9 cellular contexts compared by ENCODE assay signal in the genomic region with DNA sequence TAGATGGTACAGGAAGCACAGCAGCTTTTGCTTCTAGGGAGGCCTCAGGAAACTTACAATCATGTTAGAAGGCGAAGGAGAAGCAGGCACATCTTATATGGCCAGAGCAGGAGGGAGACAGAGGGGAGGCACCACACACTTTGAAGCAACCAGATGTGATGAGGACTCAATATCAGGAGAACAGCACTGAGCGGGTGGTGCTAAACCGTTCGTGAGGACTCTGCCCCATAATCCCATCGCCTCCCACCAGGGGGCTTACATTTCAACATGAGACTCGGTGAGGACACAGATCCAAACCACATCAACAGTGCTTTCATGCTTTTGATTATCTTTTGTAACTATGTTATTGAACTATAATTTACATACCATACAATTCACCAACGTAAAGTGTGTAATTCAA. TPM values are rescaled to one million over a fixed set of nuclear protein-coding genes. Genes with fewer than 3 reads are reported as not detected.
DNase-seq lines count a peak whose midpoint lies in the region; ATAC-seq, FAIRE-seq and TF ChIP-seq lines count a peak whose summit lies in the region.
"Had no signal": no experiment of that assay in that cellular context is flagged by ENCODE, and none has a peak within 500 bp of the region (broad histone marks: within the 10 kb centered on the region; RNA-seq: fewer than 3 reads in every experiment).

No MANE protein-coding gene starts in this region.

- no peak overlapping the region for H3K23ac ChIP-seq in IMR-90 (ENCODE audit: low read depth, low read length)

- H4K91ac ChIP-seq in IMR-90 (ENCODE audit: insufficient read depth, low read depth, low read length), result peak overlapping the region; percentile 28; the same call in 1 of the 2 replicates

- intact Hi-C loops in IMR-90 (cut with micrococcal nuclease) (no loop called here), left lung (cut with DNase I) (no loop called here)

- H3K4me3 Mint-ChIP-seq in activated T-cell treated with anti-CD3 and anti-CD28 coated beads, Interleukin-2, amount 50 U/mL, for 24 hours, result no peak overlapping the region

- peak overlapping the region in 1 of 2 experiments; percentile 28; a peak in 2 of 4 replicates for H4K8ac ChIP-seq in IMR-90 (ENCODE audit: low read depth in 2 of 2, low read length in 2 of 2)

- peaks cover 13% of the 10 kb centered on the region for H3K4me1 Mint-ChIP-seq in activated T-cell treated with anti-CD3 and anti-CD28 coated beads, Interleukin-2, amount 50 U/mL, for 24 hours (ENCODE audit: low read depth)

- H4K5ac ChIP-seq in IMR-90 (ENCODE audit: low read depth, low read length), result no peak overlapping the region

- FAIRE-seq in GM19239 (lab: Jason Lieb, UNC), result no peak

- dilution Hi-C loops in IMR-90 (cut with HindIII; ENCODE audit: low sequenced_read_pairs, unreplicated experiment), result no loop called here

- in situ Hi-C loops in IMR-90 (cut with MboI; ENCODE audit: low sequenced_read_pairs), result no loop called here

- H3K4me3 ChIP-seq in ACC112 (ENCODE audit: low read depth, low read length) (no peak overlapping the region), IMR-90 (ENCODE audit: insufficient read depth, low read depth, low read length) (no peak overlapping the region), left lung (no peak overlapping the region)

- H3K4me1 ChIP-seq in ACC112 (ENCODE audit: control insufficient read depth, insufficient read depth, low read length, unreplicated experiment), result peaks cover 34% of the 10 kb centered on the region
- H3K4me1 ChIP-seq in IMR-90 (ENCODE audit: control insufficient read depth, insufficient read depth, low read length), result peaks cover 6% of the 10 kb centered on the region
- no peaks in the 10 kb centered on the region for H3K4me1 ChIP-seq in left lung

- peaks cover 3% of the 10 kb centered on the region; the same call in 1 of the 2 replicates for H4K20me1 ChIP-seq in IMR-90 (ENCODE audit: insufficient read depth, low read length)

- 100% methylated on average over 1 of the region's 7 CpGs; no CpG with 5 or more reads in 1 of the 2 experiments for WGBS in IMR-90 (ENCODE audit: extremely low coverage in 2 of 2, insufficient read length in 1 of 2), 2 experiments

- peak overlapping the region; percentile 61 for H3K14ac ChIP-seq in IMR-90 (replicated peaks; ENCODE audit: low read depth, low read length)

- no peak for TF ChIP-seq POLR2A in IMR-90 (IDR thresholded peaks at IDR 0.05; ENCODE audit: low read depth, low read length)

- ATAC-seq in IMR-90 (ENCODE audit: low read depth), result no peak
- peak; percentile 21 for ATAC-seq in left lung
- ATAC-seq in HG03280 (IDR thresholded peaks at IDR 0.05; ENCODE audit: unreplicated experiment), result no peak

- H2BK5ac ChIP-seq in IMR-90 (ENCODE audit: low read depth, low read length, poor library complexity, severe bottlenecking), result peak overlapping the region; percentile 15

- H3K9me3 ChIP-seq in IMR-90 (ENCODE audit: control insufficient read depth, insufficient read depth, low read length), result no peaks in the 10 kb centered on the region
- no peaks in the 10 kb centered on the region for H3K9me3 ChIP-seq in left lung

- H3K79me1 ChIP-seq in IMR-90 (ENCODE audit: low read depth in 1 of 2, low read length in 2 of 2), result peaks cover 7 to 24% of the 10 kb centered on the region in 2 experiments

- no peaks in the 10 kb centered on the region for H3K9me3 Mint-ChIP-seq in activated T-cell treated with anti-CD3 and anti-CD28 coated beads, Interleukin-2, amount 50 U/mL, for 24 hours

- no peaks in the 10 kb centered on the region for H3K27me3 Mint-ChIP-seq in activated T-cell treated with anti-CD3 and anti-CD28 coated beads, Interleukin-2, amount 50 U/mL, for 24 hours

- H3K27me3 ChIP-seq in ACC112 (ENCODE audit: insufficient read depth, low read length) (no peaks in the 10 kb centered on the region), IMR-90 (ENCODE audit: control insufficient read depth, insufficient read depth, low read length) (no peaks in the 10 kb centered on the region), left lung (no peaks in the 10 kb centered on the region)

- peaks cover 14% of the 10 kb centered on the region for H3K79me2 ChIP-seq in ACC112 (ENCODE audit: control insufficient read depth, insufficient read depth, low read length, unreplicated experiment)

- H3K36me3 ChIP-seq in ACC112 (ENCODE audit: insufficient read depth, low read length), result peaks cover 38% of the 10 kb centered on the region
- H3K36me3 ChIP-seq in IMR-90 (ENCODE audit: control insufficient read depth, insufficient read depth, low read length), result peaks cover 20% of the 10 kb centered on the region
- H3K36me3 ChIP-seq in left lung, result peaks cover 0 to 64% of the 10 kb centered on the region in 2 donors

- peak overlapping the region; percentile 11 for H3K27ac Mint-ChIP-seq in activated T-cell treated with anti-CD3 and anti-CD28 coated beads, Interleukin-2, amount 50 U/mL, for 24 hours

- peaks cover 16% of the 10 kb centered on the region for H3K9me1 ChIP-seq in IMR-90 (ENCODE audit: insufficient read depth, low read length)

- DNase-seq in IMR-90 (peak; percentile 9), left lung (no peak), NCI-H2029 (lab: John Stamatoyannopoulos, UW) (no peak), NCI-H2227 treated with DMSO at 0.1 percent for 48 hours (lab: John Stamatoyannopoulos, UW) (no peak), GM19239 (ENCODE audit: insufficient read length, low spot score) (no peak)
- DNase-seq in activated T-cell treated with anti-CD3 and anti-CD28 coated beads, Interleukin-2, amount 50 U/mL, for 24 hours, result peak; percentile 49
- DNase-seq: retina had no signal

- H2BK120ac ChIP-seq in IMR-90 (ENCODE audit: low read depth, low read length), result peak overlapping the region; percentile 68; the same call in 1 of the 2 replicates

- H3K27ac ChIP-seq in ACC112 (ENCODE audit: low read depth, low read length), result peak overlapping the region; percentile 91
- no peak overlapping the region; the same call in 1 of the 2 replicates for H3K27ac ChIP-seq in IMR-90 (ENCODE audit: insufficient read depth, low read length)
- peak overlapping the region in 1 of 2 donors; percentile 70 for H3K27ac ChIP-seq in left lung

- H2AK5ac ChIP-seq in IMR-90 (ENCODE audit: low read depth, low read length), result peak overlapping the region; percentile 95; the same call in 1 of the 2 replicates

- H3K36me3 Mint-ChIP-seq in activated T-cell treated with anti-CD3 and anti-CD28 coated beads, Interleukin-2, amount 50 U/mL, for 24 hours (ENCODE audit: low read depth), result peaks cover 66% of the 10 kb centered on the region

- CTCF ChIA-PET in IMR-90 (lab: Yijun Ruan, JAX), result interaction anchor here (1.0 kb wide), 1 partner anchor 25 kb away, joined by 3 read pairs; no protein-coding TSS in a partner anchor

- no peak overlapping the region for H2AK9ac ChIP-seq in IMR-90 (replicated peaks; ENCODE audit: low read depth, low read length, poor library complexity)

- H2BK15ac ChIP-seq in IMR-90 (ENCODE audit: low read depth, low read length), result 0 out of 3 replicates have a peak overlapping the region, but pooled peaks have one; percentile 42

- H2BK20ac ChIP-seq in IMR-90 (ENCODE audit: low read depth, low read length), result peak overlapping the region; percentile 45; the same call in 1 of the 2 replicates

- H3K18ac ChIP-seq in IMR-90 (ENCODE audit: low read depth, low read length), result no peak overlapping the region

- H3K9ac ChIP-seq in IMR-90 (ENCODE audit: low read depth, low read length), result no peak overlapping the region

- no peak overlapping the region for H3K56ac ChIP-seq in IMR-90 (ENCODE audit: extremely low read depth, insufficient read depth, low read length)

- peak overlapping the region; percentile 55 for H3K4ac ChIP-seq in IMR-90 (ENCODE audit: low read depth, low read length)

- H2AFZ ChIP-seq in ACC112 (ENCODE audit: low read length, unreplicated experiment) (no peak overlapping the region), IMR-90 (replicated peaks; ENCODE audit: low read length, poor library complexity) (no peak overlapping the region)

- H3K4me2 ChIP-seq in IMR-90 (ENCODE audit: low read depth, low read length), result no peak overlapping the region

- no TSS peak for BruUV-seq in IMR-90 (replicated peaks; lab: Mats Ljungman, UMichigan)

- TF ChIP-seq CTCF in IMR-90 (conservative IDR thresholded peaks at IDR 0.05; ENCODE audit: low read depth, low read length) (peak; percentile 14; the same call in 1 of the 2 replicates), left lung (IDR thresholded peaks at IDR 0.05) (peak in 1 of 2 donors; percentile 7)

- no peak for TF ChIP-seq RAD21 in IMR-90 (IDR thresholded peaks at IDR 0.05; ENCODE audit: low read length)

- POLR2A ChIA-PET in IMR-90 (lab: Charles Lee; ENCODE audit: unreplicated experiment), result no interaction called here

TF ChIP-seq in IMR-90, 13 proteins besides CTCF, POLR2A, EP300 and RAD21 (continues in another document):
- TF ChIP-seq CHD1 (IDR thresholded peaks at IDR 0.05; ENCODE audit: low read depth, low read length) (no peak), BHLHE40 (IDR thresholded peaks at IDR 0.05; ENCODE audit: low read depth, low read length) (no peak), FOS (IDR thresholded peaks at IDR 0.05; ENCODE audit: low read depth, low read length) (no peak), MXI1 (IDR thresholded peaks at IDR 0.05; ENCODE audit: borderline replicate concordance, low read depth, low read length) (no peak), MAFK (IDR thresholded peaks at IDR 0.05; ENCODE audit: low read depth, low read length) (no peak), SMC3 (IDR thresholded peaks at IDR 0.05; ENCODE audit: low read depth, low read length) (no peak)
- TF ChIP-seq, protein P1, sequence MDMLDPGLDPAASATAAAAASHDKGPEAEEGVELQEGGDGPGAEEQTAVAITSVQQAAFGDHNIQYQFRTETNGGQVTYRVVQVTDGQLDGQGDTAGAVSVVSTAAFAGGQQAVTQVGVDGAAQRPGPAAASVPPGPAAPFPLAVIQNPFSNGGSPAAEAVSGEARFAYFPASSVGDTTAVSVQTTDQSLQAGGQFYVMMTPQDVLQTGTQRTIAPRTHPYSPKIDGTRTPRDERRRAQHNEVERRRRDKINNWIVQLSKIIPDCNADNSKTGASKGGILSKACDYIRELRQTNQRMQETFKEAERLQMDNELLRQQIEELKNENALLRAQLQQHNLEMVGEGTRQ (IDR thresholded peaks at IDR 0.05; ENCODE audit: low read depth, low read length), result no peak

RNA-seq across cellular contexts. Expression of a gene that starts 7.6 kb away (rescaled TPM):
- total RNA-seq in IMR-90 (2012; rRNA removed) (7.8 and 9.7 TPM in 2 replicates), left lung (10 to 100 TPM; 13.4 to 20.6 TPM)
- 22.4 and 24.2 TPM in 2 replicates for polyA plus RNA-seq in IMR-90 (2012; rRNA removed)
- polyA plus RNA-seq in IMR-90 (2012; cell fraction: cytosol; rRNA removed), result 13.9 and 18.1 TPM in 2 replicates
- polyA plus RNA-seq in IMR-90 (2012; cell fraction: nucleus; rRNA removed; ENCODE audit: low replicate concordance), result 104 and 111 TPM in 2 replicates

RNA-seq across cellular contexts. Expression of a gene that starts 31.2 kb away (rescaled TPM):
- 45.2 and 46.7 TPM in 2 replicates for total RNA-seq in IMR-90 (2012; rRNA removed)
- polyA plus RNA-seq in IMR-90 (2012; rRNA removed), result 25.2 and 26.8 TPM in 2 replicates
- 4.7 and 9.8 TPM in 2 replicates for polyA plus RNA-seq in IMR-90 (2012; cell fraction: cytosol; rRNA removed)
- 14.1 and 59.8 TPM in 2 replicates for polyA plus RNA-seq in IMR-90 (2012; cell fraction: nucleus; rRNA removed; ENCODE audit: low replicate concordance)
- total RNA-seq in left lung, result 10 to 100 TPM; 18.2 to 27.8 TPM

RNA-seq across cellular contexts. Expression of a gene that starts 44.9 kb away (rescaled TPM):
- total RNA-seq in IMR-90 (2012; rRNA removed), result 3.0 and 3.1 TPM in 2 replicates
- polyA plus RNA-seq in IMR-90 (2012; rRNA removed), result 11.2 and 11.5 TPM in 2 replicates
- 8.8 and 20.4 TPM in 2 replicates for polyA plus RNA-seq in IMR-90 (2012; cell fraction: cytosol; rRNA removed)
- 30.0 and 63.1 TPM in 2 replicates for polyA plus RNA-seq in IMR-90 (2012; cell fraction: nucleus; rRNA removed; ENCODE audit: low replicate concordance)
- total RNA-seq in left lung, result 1 to 10 TPM; 6.4 to 8.8 TPM

Comparison
In these comparisons a context has a peak if more than half of its experiments do, and no peak if none do; other contexts are left out.
1. DNase-seq: peak in IMR-90 (single experiment) and activated T-cell treated with anti-CD3 and anti-CD28 coated beads, Interleukin-2, amount 50 U/mL, for 24 hours (single experiment); none in left lung (0 of 2), NCI-H2029 (single experiment), NCI-H2227 treated with DMSO at 0.1 percent for 48 hours (single experiment) and GM19239 (single experiment).